Comparison of ENCODE assay signal across 8 cellular contexts in the genomic region with DNA sequence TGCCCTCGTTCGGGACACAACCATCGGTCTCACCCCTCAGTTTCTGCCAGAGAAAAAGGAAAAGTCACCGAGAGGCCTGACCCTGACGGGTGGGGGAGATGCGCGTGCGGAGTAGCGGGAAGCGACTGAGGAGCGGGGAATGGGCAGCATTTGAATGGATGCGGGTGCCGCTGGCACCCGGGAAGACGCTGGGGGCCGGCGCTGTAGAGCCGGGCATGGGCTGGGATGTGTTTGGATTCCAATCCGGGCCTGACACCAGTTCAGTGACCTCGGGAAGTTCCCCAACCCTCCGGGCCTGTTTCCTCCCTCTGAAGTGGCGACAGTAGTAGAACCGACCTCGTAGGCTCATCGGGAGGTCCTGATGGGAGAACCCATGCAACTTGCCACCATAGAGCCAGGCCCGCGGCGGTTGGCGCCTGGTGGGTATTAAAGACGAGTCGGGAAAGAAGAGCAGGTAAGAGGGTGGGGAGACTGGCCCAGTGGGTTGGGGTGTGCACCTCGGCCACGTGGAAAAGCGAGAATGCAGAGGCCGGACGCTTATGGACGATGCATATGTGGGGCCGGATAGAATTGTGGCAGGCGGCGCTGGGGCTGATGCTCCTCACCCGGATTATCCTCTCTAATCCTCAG. TPM values are rescaled to one million over a fixed set of nuclear protein-coding genes. Genes with fewer than 3 reads are reported as not detected.
A peak's percentile ranks its signal among the peaks of the same experiment; 100 is the strongest.
DNase-seq lines count a peak whose midpoint lies in the region; ATAC-seq and TF ChIP-seq lines count a peak whose summit lies in the region.

No MANE protein-coding gene starts in this region.

- H3K27ac ChIP-seq in coronary artery = peak overlapping the region; percentile 93

- ATAC-seq in GM19023 (IDR thresholded peaks at IDR 0.05; ENCODE audit: unreplicated experiment) (peak; percentile 8), HG02981 (IDR thresholded peaks at IDR 0.05; ENCODE audit: unreplicated experiment) (peak; percentile 8), GM18520 (IDR thresholded peaks at IDR 0.05; ENCODE audit: unreplicated experiment) (no peak)

- H3K27me3 Mint-ChIP-seq in mesothelial cell of epicardium (ENCODE audit: low read depth) = no peaks in the 10 kb centered on the region

- peak overlapping the region; percentile 89 for H3K4me3 Mint-ChIP-seq in mesothelial cell of epicardium

- TF ChIP-seq CTCF in coronary artery (IDR thresholded peaks at IDR 0.05) (no peak), mesothelial cell of epicardium (IDR thresholded peaks at IDR 0.05; ENCODE audit: unreplicated experiment) (no peak)

- peak overlapping the region; percentile 86 for H3K4me3 ChIP-seq in coronary artery

- peak overlapping the region; percentile 91 for H3K27ac Mint-ChIP-seq in mesothelial cell of epicardium

- H3K9me3 Mint-ChIP-seq in mesothelial cell of epicardium = peaks cover 4% of the 10 kb centered on the region

- peaks cover 8% of the 10 kb centered on the region for H3K36me3 Mint-ChIP-seq in mesothelial cell of epicardium

- peaks cover 43% of the 10 kb centered on the region for H3K4me1 Mint-ChIP-seq in mesothelial cell of epicardium

- DNase-seq in T-helper 2 cell (peak in 3 of 5 experiments; percentile 10 to 45 (median 19)), coronary artery (ENCODE audit: low spot score) (peak; percentile 78), mesothelial cell of epicardium (ENCODE audit: low spot score in 2 of 2, unreplicated experiment in 2 of 2) (no peak), NCI-H187 (lab: John Stamatoyannopoulos, UW) (no peak)
- peak; percentile 8 to 12 for DNase-seq in stimulated activated CD8-positive, alpha-beta memory T cell treated with anti-CD3 and anti-CD28 coated beads, Interleukin-2, amount 100 ng/mL, for 48 hours (ENCODE audit: low read depth in 2 of 2)

RNA-seq across cellular contexts. Expression of a gene that starts 0.6 kb away (rescaled TPM):
- 56.4 to 57.8 TPM (median 57.0 TPM) in 3 replicates for total RNA-seq in mesothelial cell of epicardium

Comparison
In these comparisons a context has a peak if more than half of its experiments do, and no peak if none do; other contexts are left out.
1. DNase-seq: peak in T-helper 2 cell (3 of 5), coronary artery (single experiment) and stimulated activated CD8-positive, alpha-beta memory T cell treated with anti-CD3 and anti-CD28 coated beads, Interleukin-2, amount 100 ng/mL, for 48 hours (2 of 2); none in mesothelial cell of epicardium (0 of 2) and NCI-H187 (0 of 2).